In the genomic region with DNA sequence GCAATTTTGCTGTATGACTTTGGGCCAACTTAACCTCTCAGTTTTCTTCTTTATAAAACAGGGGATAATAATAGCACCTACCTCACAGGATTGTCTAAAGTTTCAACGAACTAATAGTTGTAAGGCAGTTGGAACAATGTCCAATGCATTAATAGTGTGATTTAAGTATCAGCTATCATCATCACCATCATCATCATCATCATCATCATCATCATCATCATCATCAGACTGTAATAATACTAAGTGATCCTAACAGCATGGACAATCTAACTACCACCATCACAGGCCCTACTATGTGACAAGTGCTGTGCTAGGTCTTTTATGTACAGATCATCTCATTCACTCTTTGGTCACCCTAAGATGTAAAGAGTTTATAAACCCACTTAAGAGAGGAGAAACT, we compare ENCODE assay signal across 17 cellular contexts.
DNase-seq lines count a peak whose midpoint lies in the region; ATAC-seq and TF ChIP-seq lines count a peak whose summit lies in the region.
"Had no signal": no experiment of that assay in that cellular context is flagged by ENCODE, and none has a peak within 500 bp of the region (broad histone marks: within the 10 kb centered on the region; RNA-seq: fewer than 3 reads in every experiment).

No MANE protein-coding gene starts in this region.

- H3K4me3 Mint-ChIP-seq in MCF 10A (ENCODE audit: unreplicated experiment) (no peak overlapping the region), nephron (no peak overlapping the region)
- no peak overlapping the region for H3K4me3 Mint-ChIP-seq in activated CD4-positive, alpha-beta T cell treated with anti-CD3 and anti-CD28 coated beads, Interleukin-2, amount 10 ng/mL, durations not matched to agents 7 days and 5 days
- H3K4me3 Mint-ChIP-seq: CD8-positive, alpha-beta memory T cell; IgD-negative memory B cell had no signal

- H3K4me2 ChIP-seq in PC-9: no peak overlapping the region
- H3K4me2 ChIP-seq: BLaER1 had no signal

- DNase-seq in breast epithelium (ENCODE audit: low spot score in 2 of 2) (no peak), MCF 10A (ENCODE audit: unreplicated experiment) (no peak), SJCRH30 (no peak), PC-9 (no peak)
- DNase-seq in activated CD4-positive, alpha-beta T cell treated with anti-CD3 and anti-CD28 coated beads, Interleukin-2, amount 10 ng/mL, durations not matched to agents 7 days and 5 days: no peak
- DNase-seq: 8988T; AML-193; Caco-2; CD8-positive, alpha-beta memory T cell; DMS53; GF-D8; HCEC 1CT had no signal

- H3K4me1 Mint-ChIP-seq in MCF 10A (ENCODE audit: insufficient read depth, unreplicated experiment) (peaks cover 17% of the 10 kb centered on the region), nephron (peaks cover 75% of the 10 kb centered on the region)
- peaks cover 15% of the 10 kb centered on the region for H3K4me1 Mint-ChIP-seq in activated CD4-positive, alpha-beta T cell treated with anti-CD3 and anti-CD28 coated beads, Interleukin-2, amount 10 ng/mL, durations not matched to agents 7 days and 5 days

- BruUV-seq in MCF 10A (replicated peaks; lab: Mats Ljungman, UMichigan) (no TSS peak), PC-9 (replicated peaks; lab: Mats Ljungman, UMichigan) (no TSS peak)

- POLR2A ChIA-PET in MCF 10A (lab: Yijun Ruan, JAX) (no interaction called here), PC-9 (lab: Charles Lee; ENCODE audit: unreplicated experiment) (no interaction called here)
- POLR2A ChIA-PET in activated CD4-positive, alpha-beta T cell treated with anti-CD3 and anti-CD28 coated beads, Interleukin-2, amount 10 ng/mL, durations not matched to agents 7 days and 5 days (lab: Charles Lee): no interaction called here

- no peak for ATAC-seq in HG03457 (IDR thresholded peaks at IDR 0.05; ENCODE audit: unreplicated experiment)

- no peak for TF ChIP-seq CTCF in breast epithelium (IDR thresholded peaks at IDR 0.05)
- no peak for TF ChIP-seq CTCF in MCF 10A (IDR thresholded peaks at IDR 0.05; ENCODE audit: unreplicated experiment)
- no peak for TF ChIP-seq CTCF in nephron (IDR thresholded peaks at IDR 0.05; ENCODE audit: unreplicated experiment in 3 of 3)
- TF ChIP-seq CTCF in PC-9 (conservative IDR thresholded peaks at IDR 0.05): no peak

- H3K27me3 ChIP-seq in breast epithelium (no peaks in the 10 kb centered on the region), SJCRH30 (no peaks in the 10 kb centered on the region), PC-9 (ENCODE audit: insufficient read depth, low read depth) (no peaks in the 10 kb centered on the region)
- H3K27me3 ChIP-seq: BLaER1 had no signal

- peaks cover 16% of the 10 kb centered on the region; the same call in 1 of the 2 replicates for H3F3A ChIP-seq in PC-9 (ENCODE audit: insufficient read depth, low read depth)

- H3K27ac Mint-ChIP-seq in MCF 10A (ENCODE audit: low read depth, unreplicated experiment) (no peak overlapping the region), nephron (peak overlapping the region; percentile 82 to 98 (median 90))
- no peak overlapping the region for H3K27ac Mint-ChIP-seq in activated CD4-positive, alpha-beta T cell treated with anti-CD3 and anti-CD28 coated beads, Interleukin-2, amount 10 ng/mL, durations not matched to agents 7 days and 5 days
- H3K27ac Mint-ChIP-seq: IgD-negative memory B cell had no signal

- H4K20me1 ChIP-seq in PC-9 (ENCODE audit: insufficient read depth): peaks cover 3% of the 10 kb centered on the region; the same call in 1 of the 2 replicates
- H4K20me1 ChIP-seq: BLaER1 had no signal

- intact Hi-C loops in breast epithelium (cut with DNase I; ENCODE audit: low total_unique reads): no loop called here
- intact Hi-C loops in MCF 10A (cut with micrococcal nuclease): no loop called here
- intact Hi-C loops in PC-9 (cut with micrococcal nuclease; ENCODE audit: unreplicated experiment): no loop called here

- H3K27me3 Mint-ChIP-seq in MCF 10A (ENCODE audit: insufficient read depth, unreplicated experiment) (no peaks in the 10 kb centered on the region), nephron (ENCODE audit: low read depth) (no peaks in the 10 kb centered on the region)
- no peaks in the 10 kb centered on the region for H3K27me3 Mint-ChIP-seq in activated CD4-positive, alpha-beta T cell treated with anti-CD3 and anti-CD28 coated beads, Interleukin-2, amount 10 ng/mL, durations not matched to agents 7 days and 5 days
- H3K27me3 Mint-ChIP-seq: IgD-negative memory B cell had no signal

- H3K36me3 Mint-ChIP-seq in MCF 10A (ENCODE audit: insufficient read depth, unreplicated experiment) (peaks cover 6% of the 10 kb centered on the region), nephron (ENCODE audit: low read depth) (no peaks in the 10 kb centered on the region)
- H3K36me3 Mint-ChIP-seq in activated CD4-positive, alpha-beta T cell treated with anti-CD3 and anti-CD28 coated beads, Interleukin-2, amount 10 ng/mL, durations not matched to agents 7 days and 5 days (ENCODE audit: low read depth): no peaks in the 10 kb centered on the region

- CTCF ChIA-PET in MCF 10A (lab: Yijun Ruan, JAX): interaction anchor here (1.0 kb wide), 1 partner anchor 47 kb away, joined by 4 read pairs; no protein-coding TSS in a partner anchor
- CTCF ChIA-PET in activated CD4-positive, alpha-beta T cell treated with anti-CD3 and anti-CD28 coated beads, Interleukin-2, amount 10 ng/mL, durations not matched to agents 7 days and 5 days (lab: Charles Lee): no interaction called here
- CTCF ChIA-PET in PC-9 (lab: Charles Lee): no interaction called here

- peaks cover 0 to 3% of the 10 kb centered on the region in 2 donors for H3K4me1 ChIP-seq in breast epithelium
- H3K4me1 ChIP-seq in SJCRH30: peaks cover 36% of the 10 kb centered on the region
- peaks cover 25% of the 10 kb centered on the region for H3K4me1 ChIP-seq in PC-9 (replicated peaks; ENCODE audit: insufficient read depth)
- H3K4me1 ChIP-seq: BLaER1 had no signal

- H3K9me2 ChIP-seq in PC-9 (ENCODE audit: insufficient read depth): no peaks in the 10 kb centered on the region

- H3K9me3 ChIP-seq in breast epithelium: no peaks in the 10 kb centered on the region
- H3K9me3 ChIP-seq in SJCRH30 (replicated peaks): no peaks in the 10 kb centered on the region
- no peaks in the 10 kb centered on the region for H3K9me3 ChIP-seq in PC-9 (ENCODE audit: insufficient read depth, low read depth)
- H3K9me3 ChIP-seq: BLaER1, Caco-2 had no signal

- no peak for TF ChIP-seq POLR2A in breast epithelium (IDR thresholded peaks at IDR 0.05)

- no peak overlapping the region for H3K4me3 ChIP-seq in breast epithelium
- no peak overlapping the region for H3K4me3 ChIP-seq in SJCRH30
- H3K4me3 ChIP-seq in PC-9: no peak overlapping the region
- H3K4me3 ChIP-seq: BLaER1 had no signal

- H3K36me3 ChIP-seq in breast epithelium (no peaks in the 10 kb centered on the region), SJCRH30 (no peaks in the 10 kb centered on the region), PC-9 (ENCODE audit: low read depth) (no peaks in the 10 kb centered on the region)

- H2AFZ ChIP-seq in PC-9: no peak overlapping the region

- peaks cover 3% of the 10 kb centered on the region; the same call in 1 of the 2 replicates for H3K79me2 ChIP-seq in PC-9 (ENCODE audit: low read depth)

- H3K27ac ChIP-seq in breast epithelium (peak overlapping the region; percentile 11 to 66), SJCRH30 (peak overlapping the region; percentile 63; the same call in 1 of the 2 replicates), PC-9 (no peak overlapping the region)
- H3K27ac ChIP-seq: BLaER1, HL-60 had no signal

- H3K9me3 Mint-ChIP-seq in MCF 10A (ENCODE audit: unreplicated experiment) (no peaks in the 10 kb centered on the region), nephron (no peaks in the 10 kb centered on the region)
- H3K9me3 Mint-ChIP-seq in activated CD4-positive, alpha-beta T cell treated with anti-CD3 and anti-CD28 coated beads, Interleukin-2, amount 10 ng/mL, durations not matched to agents 7 days and 5 days: no peaks in the 10 kb centered on the region
- H3K9me3 Mint-ChIP-seq: CD8-positive, alpha-beta memory T cell; IgD-negative memory B cell had no signal

Comparison
In these comparisons a context has a peak if more than half of its experiments do, and no peak if none do; other contexts are left out.
1. H3K27ac Mint-ChIP-seq: peak in nephron (3 of 3); none in MCF 10A (single experiment) and activated CD4-positive, alpha-beta T cell treated with anti-CD3 and anti-CD28 coated beads, Interleukin-2, amount 10 ng/mL, durations not matched to agents 7 days and 5 days (single experiment).